10 cellular contexts compared by ENCODE assay signal in genomic region chr5:139513852-139514485, GRCh38. TPM values are rescaled to one million over a fixed set of nuclear protein-coding genes. Genes with fewer than 3 reads are reported as not detected.
A peak's percentile ranks its signal among the peaks of the same experiment; 100 is the strongest.
DNase-seq lines count a peak whose midpoint lies in the region; ATAC-seq and TF ChIP-seq lines count a peak whose summit lies in the region.
"Had no signal": no experiment of that assay in that cellular context is flagged by ENCODE, and none has a peak within 500 bp of the region (broad histone marks: within the 10 kb centered on the region; RNA-seq: fewer than 3 reads in every experiment).

No MANE protein-coding gene starts in this region.

- WGBS in trophoblast cell (ENCODE audit: extremely low coverage, insufficient coverage, insufficient read length) = no CpG with 5 or more reads among the region's 6 CpGs

- H3K27me3 ChIP-seq in neural cell (ENCODE audit: insufficient read depth, low read depth, low read length) = no peaks in the 10 kb centered on the region
- no peaks in the 10 kb centered on the region for H3K27me3 ChIP-seq in trophoblast cell (ENCODE audit: insufficient read depth, low read length)
- H3K27me3 ChIP-seq: MG63 had no signal

- H2BK5ac ChIP-seq in trophoblast cell (ENCODE audit: low read depth, low read length, poor library complexity) = no peak overlapping the region

- H3K18ac ChIP-seq in trophoblast cell (ENCODE audit: low read length) = no peak overlapping the region

- no peak overlapping the region for H3K4ac ChIP-seq in trophoblast cell (ENCODE audit: low read depth, low read length)

- H3K27me3 Mint-ChIP-seq in activated CD4-positive, alpha-beta memory T cell treated with anti-CD3 and anti-CD28 coated beads, Interleukin-2, amount 10 ng/mL, durations not matched to agents 7 days and 5 days = peaks cover 2% of the 10 kb centered on the region
- no peaks in the 10 kb centered on the region for H3K27me3 Mint-ChIP-seq in T-helper 2 cell treated with Interferon-gamma antibody and Interleukin-4, amounts not matched to agents 5 μg/mL and 100 μg/mL, for 36 hours (ENCODE audit: low read depth)

- no peaks in the 10 kb centered on the region for H3F3A ChIP-seq in neural cell (ENCODE audit: insufficient read depth, low read length, poor library complexity, severe bottlenecking)

- H2BK120ac ChIP-seq in trophoblast cell (ENCODE audit: insufficient read depth, low read length, poor library complexity) = no peak overlapping the region

- H4K91ac ChIP-seq in trophoblast cell (ENCODE audit: low read depth, low read length) = no peak overlapping the region

- no peak overlapping the region for H2BK12ac ChIP-seq in trophoblast cell (ENCODE audit: low read length)

- ATAC-seq in GM18511 (IDR thresholded peaks at IDR 0.05; ENCODE audit: unreplicated experiment) = peak; percentile 12
- peak; percentile 15 for ATAC-seq in HG02610 (IDR thresholded peaks at IDR 0.05; ENCODE audit: unreplicated experiment)

- peaks cover 9% of the 10 kb centered on the region for H3K36me3 Mint-ChIP-seq in activated CD4-positive, alpha-beta memory T cell treated with anti-CD3 and anti-CD28 coated beads, Interleukin-2, amount 10 ng/mL, durations not matched to agents 7 days and 5 days (ENCODE audit: low read depth)
- peaks cover 3% of the 10 kb centered on the region for H3K36me3 Mint-ChIP-seq in T-helper 2 cell treated with Interferon-gamma antibody and Interleukin-4, amounts not matched to agents 5 μg/mL and 100 μg/mL, for 36 hours (ENCODE audit: low read depth)
- H3K36me3 Mint-ChIP-seq: brain had no signal

- H3K27ac ChIP-seq in neural cell (ENCODE audit: low read length) = no peak overlapping the region
- no peak overlapping the region for H3K27ac ChIP-seq in trophoblast cell (ENCODE audit: low read depth, low read length)
- H3K27ac ChIP-seq: WERI-Rb-1 had no signal

- H3K9me2 ChIP-seq in neural cell (ENCODE audit: insufficient read depth, low read length) = no peaks in the 10 kb centered on the region

- H4K12ac ChIP-seq in trophoblast cell (ENCODE audit: low read depth, low read length) = no peak overlapping the region

- H2AFZ ChIP-seq in neural cell (ENCODE audit: low read depth, low read length) (no peak overlapping the region), trophoblast cell (ENCODE audit: insufficient read depth, low read length, poor library complexity) (no peak overlapping the region)

- H3K4me3 ChIP-seq in neural cell (ENCODE audit: low read length) = no peak overlapping the region
- no peak overlapping the region for H3K4me3 ChIP-seq in trophoblast cell (ENCODE audit: low read depth, low read length)
- H3K4me3 ChIP-seq: MG63 had no signal

- no peak overlapping the region for H3K23ac ChIP-seq in trophoblast cell (ENCODE audit: low read length)

- peaks cover 70% of the 10 kb centered on the region for H3K4me1 Mint-ChIP-seq in activated CD4-positive, alpha-beta memory T cell treated with anti-CD3 and anti-CD28 coated beads, Interleukin-2, amount 10 ng/mL, durations not matched to agents 7 days and 5 days
- H3K4me1 Mint-ChIP-seq in T-helper 2 cell treated with Interferon-gamma antibody and Interleukin-4, amounts not matched to agents 5 μg/mL and 100 μg/mL, for 36 hours (ENCODE audit: low read depth) = peaks cover 51% of the 10 kb centered on the region

- peaks cover 2% of the 10 kb centered on the region for H3K9me3 Mint-ChIP-seq in activated CD4-positive, alpha-beta memory T cell treated with anti-CD3 and anti-CD28 coated beads, Interleukin-2, amount 10 ng/mL, durations not matched to agents 7 days and 5 days
- H3K9me3 Mint-ChIP-seq in T-helper 2 cell treated with Interferon-gamma antibody and Interleukin-4, amounts not matched to agents 5 μg/mL and 100 μg/mL, for 36 hours = peaks cover 6% of the 10 kb centered on the region
- H3K9me3 Mint-ChIP-seq: brain had no signal

- peak overlapping the region; percentile 36 for H3K27ac Mint-ChIP-seq in activated CD4-positive, alpha-beta memory T cell treated with anti-CD3 and anti-CD28 coated beads, Interleukin-2, amount 10 ng/mL, durations not matched to agents 7 days and 5 days
- no peak overlapping the region for H3K27ac Mint-ChIP-seq in T-helper 2 cell treated with Interferon-gamma antibody and Interleukin-4, amounts not matched to agents 5 μg/mL and 100 μg/mL, for 36 hours

- H3K79me2 ChIP-seq in neural cell (replicated peaks; ENCODE audit: insufficient read depth, low read length) (no peaks in the 10 kb centered on the region), trophoblast cell (ENCODE audit: control insufficient read depth, insufficient read depth, low read length, poor library complexity) (peaks cover 2% of the 10 kb centered on the region)

- no peaks in the 10 kb centered on the region for H3K9me3 ChIP-seq in neural cell (ENCODE audit: low read length)
- no peaks in the 10 kb centered on the region for H3K9me3 ChIP-seq in trophoblast cell (ENCODE audit: insufficient read depth, low read depth, low read length)

- no peaks in the 10 kb centered on the region for H4K20me1 ChIP-seq in neural cell (ENCODE audit: insufficient read depth)

- no peak for DNase-seq in activated CD4-positive, alpha-beta memory T cell treated with anti-CD3 and anti-CD28 coated beads, Interleukin-2, amount 10 ng/mL, durations not matched to agents 7 days and 5 days
- no peak for DNase-seq in T-helper 2 cell treated with Interferon-gamma antibody and Interleukin-4, amounts not matched to agents 5 μg/mL and 100 μg/mL, for 36 hours (ENCODE audit: low spot score)
- no peak for DNase-seq in activated CD4-positive, CD25-positive, alpha-beta regulatory T cell treated with anti-CD3 and anti-CD28 coated beads, Interleukin-2, amount 50 U/mL, for 72 hours
- no peak for DNase-seq in trophoblast cell

- H3K79me1 ChIP-seq in trophoblast cell (ENCODE audit: low read length) = peaks cover 9% of the 10 kb centered on the region

- peak; percentile 23 for TF ChIP-seq CTCF in neural cell (IDR thresholded peaks at IDR 0.05; ENCODE audit: poor library complexity, severe bottlenecking)

- TF ChIP-seq EP300 in neural cell (conservative IDR thresholded peaks at IDR 0.05; ENCODE audit: poor library complexity, severe bottlenecking) = no peak

- no peaks in the 10 kb centered on the region for H3K36me3 ChIP-seq in neural cell (ENCODE audit: insufficient read depth, low read length)
- no peaks in the 10 kb centered on the region for H3K36me3 ChIP-seq in trophoblast cell (ENCODE audit: control insufficient read depth in 1 of 2, insufficient read depth in 2 of 2, low read length in 2 of 2)
- H3K36me3 ChIP-seq: MG63, WERI-Rb-1 had no signal

- CTCF ChIA-PET in activated CD4-positive, alpha-beta memory T cell treated with anti-CD3 and anti-CD28 coated beads, Interleukin-2, amount 10 ng/mL, durations not matched to agents 7 days and 5 days (lab: Charles Lee) = interaction anchor here (1.0 to 10.0 kb wide), 23 partner anchors 12 to 128 kb away, joined by 3 to 329 read pairs (median 6); partner anchors contain the start of genes DNAJC18, SPATA24, STING1 and UBE2D2

- POLR2A ChIA-PET in activated CD4-positive, alpha-beta memory T cell treated with anti-CD3 and anti-CD28 coated beads, Interleukin-2, amount 10 ng/mL, durations not matched to agents 7 days and 5 days (lab: Charles Lee) = interaction anchor here (0.7 to 5.0 kb wide), 12 partner anchors 11 to 110 kb away, joined by 3 to 43 read pairs (median 6); partner anchors contain the start of genes SMIM33, SPATA24, STING1 and UBE2D2

- no peak overlapping the region for H3K9ac ChIP-seq in neural cell (ENCODE audit: low read length)
- no peak overlapping the region for H3K9ac ChIP-seq in trophoblast cell (ENCODE audit: low read length)

- no peak overlapping the region for H3K4me3 Mint-ChIP-seq in activated CD4-positive, alpha-beta memory T cell treated with anti-CD3 and anti-CD28 coated beads, Interleukin-2, amount 10 ng/mL, durations not matched to agents 7 days and 5 days
- H3K4me3 Mint-ChIP-seq in T-helper 2 cell treated with Interferon-gamma antibody and Interleukin-4, amounts not matched to agents 5 μg/mL and 100 μg/mL, for 36 hours = no peak overlapping the region

- no peak for TF ChIP-seq RAD21 in neural cell (conservative IDR thresholded peaks at IDR 0.05)

- no peak overlapping the region for H3K4me2 ChIP-seq in neural cell (ENCODE audit: low read length)
- H3K4me2 ChIP-seq in trophoblast cell (ENCODE audit: low read length) = no peak overlapping the region

- H2AK5ac ChIP-seq in trophoblast cell (ENCODE audit: low read length) = no peak overlapping the region

- no peak overlapping the region for H4K8ac ChIP-seq in trophoblast cell (ENCODE audit: low read depth, low read length)

- H3K4me1 ChIP-seq in trophoblast cell (ENCODE audit: control insufficient read depth in 1 of 2, insufficient read depth in 2 of 2, low read length in 2 of 2) = peaks cover 7 to 8% of the 10 kb centered on the region in 2 experiments

- no peak overlapping the region for H3K14ac ChIP-seq in trophoblast cell (ENCODE audit: low read length)

TF ChIP-seq in neural cell, 6 proteins besides CTCF, POLR2A, EP300 and RAD21 (continues in another document):
- TF ChIP-seq MXI1 (conservative IDR thresholded peaks at IDR 0.05; ENCODE audit: poor library complexity, severe bottlenecking) = no peak
- no peak for TF ChIP-seq POLR2AphosphoS5 (IDR thresholded peaks at IDR 0.05)
- TF ChIP-seq TAF1 (IDR thresholded peaks at IDR 0.05; ENCODE audit: low read depth) = no peak
- TF ChIP-seq EZH2 (IDR thresholded peaks at IDR 0.05; ENCODE audit: borderline replicate concordance, insufficient read depth, low read length, poor library complexity, severe bottlenecking) = no peak

RNA-seq across cellular contexts. Expression of gene STING1, which starts 31.4 kb away (rescaled TPM):
- total RNA-seq in activated CD4-positive, alpha-beta memory T cell treated with anti-CD3 and anti-CD28 coated beads, Interleukin-2, amount 10 ng/mL, durations not matched to agents 7 days and 5 days = 100 to 1,000 TPM; 277 to 281 TPM
- polyA plus RNA-seq in neural cell = 0.12 TPM in 1 of 2 replicates, not detected in the other
- polyA minus RNA-seq in neural cell = not detected in 2 replicates
- polyA plus RNA-seq in trophoblast cell (2013) = 0.07 and 0.08 TPM in 2 replicates

RNA-seq across cellular contexts. Expression of gene SMIM33, which starts 43.2 kb away (rescaled TPM):
- total RNA-seq in activated CD4-positive, alpha-beta memory T cell treated with anti-CD3 and anti-CD28 coated beads, Interleukin-2, amount 10 ng/mL, durations not matched to agents 7 days and 5 days = 1 to 10 TPM; 2.0 to 2.3 TPM
- not detected in 2 replicates for polyA plus RNA-seq in neural cell
- not detected in 2 replicates for polyA minus RNA-seq in neural cell
- polyA plus RNA-seq in trophoblast cell (2013) = not detected in 2 replicates

RNA-seq across cellular contexts. Expression of gene UBE2D2, which starts 47.2 kb away (rescaled TPM):
- 100 to 1,000 TPM; 241 to 244 TPM for total RNA-seq in activated CD4-positive, alpha-beta memory T cell treated with anti-CD3 and anti-CD28 coated beads, Interleukin-2, amount 10 ng/mL, durations not matched to agents 7 days and 5 days
- polyA plus RNA-seq in neural cell = 110 and 118 TPM in 2 replicates
- 91.0 and 99.3 TPM in 2 replicates for polyA minus RNA-seq in neural cell
- 113 and 115 TPM in 2 replicates for polyA plus RNA-seq in trophoblast cell (2013)

RNA-seq across cellular contexts. Expression of gene ECSCR, which starts 51.4 kb away (rescaled TPM):
- 1 to 10 TPM in 1 of 2 experiments, not detected in 1; 1.1 TPM for total RNA-seq in activated CD4-positive, alpha-beta memory T cell treated with anti-CD3 and anti-CD28 coated beads, Interleukin-2, amount 10 ng/mL, durations not matched to agents 7 days and 5 days
- not detected in 2 replicates for polyA plus RNA-seq in neural cell
- not detected in 2 replicates for polyA minus RNA-seq in neural cell
- not detected in 2 replicates for polyA plus RNA-seq in trophoblast cell (2013)
